In the genomic region with DNA sequence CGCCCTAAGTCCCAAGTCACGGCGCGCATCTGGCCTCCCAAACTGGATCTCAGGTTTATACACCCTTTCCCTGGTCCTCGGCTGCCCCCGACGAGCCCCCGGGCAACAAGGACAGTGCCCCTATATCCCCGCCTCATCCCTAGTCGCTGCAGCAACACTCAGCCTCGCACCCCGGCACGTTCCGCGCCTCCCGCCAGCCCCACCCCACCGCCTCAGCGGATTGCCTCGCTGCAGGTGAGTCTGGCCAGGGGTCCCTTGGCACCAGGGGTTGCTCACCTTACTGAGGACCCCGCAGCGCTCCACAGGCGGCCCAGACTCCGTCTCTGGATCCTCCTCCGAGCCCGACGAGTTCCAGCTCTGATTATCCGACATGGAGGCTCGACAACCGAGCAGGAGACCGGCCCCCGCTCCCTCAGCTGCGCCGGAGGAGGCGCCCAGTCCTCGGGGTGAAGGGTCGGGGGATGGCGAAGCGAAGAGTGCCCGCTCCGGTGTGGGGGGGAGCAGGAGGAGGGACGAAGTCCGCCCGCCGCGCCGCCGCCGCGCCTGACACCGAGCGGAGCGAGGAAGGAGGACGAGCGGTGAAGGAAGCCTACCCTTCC, we compare ENCODE assay signal across 1 cellular context.
TF ChIP-seq lines count a peak whose summit lies in the region.

No MANE protein-coding gene starts in this region.

TF ChIP-seq in HEK293, 187 proteins besides CTCF, POLR2A, EP300 and RAD21 (continued from another document):
- TF ChIP-seq PBX3 (CRISPR knock-in tag; IDR thresholded peaks at IDR 0.05) (peak; percentile 88; the same call in 1 of the 2 replicates), ZIC2 (tag by site-specific recombination; IDR thresholded peaks at IDR 0.05) (peak; percentile 90), MYNN (tag by site-specific recombination; IDR thresholded peaks at IDR 0.05; ENCODE audit: borderline replicate concordance) (no peak), ZBTB7A (tag by site-specific recombination; IDR thresholded peaks at IDR 0.05; ENCODE audit: low read depth) (no peak), ZXDB (tag by site-specific recombination; IDR thresholded peaks at IDR 0.05) (0 out of 2 replicates have a peak, but pooled peaks have one; percentile 42), TSHZ1 (tag by site-specific recombination; IDR thresholded peaks at IDR 0.05; ENCODE audit: borderline replicate concordance) (no peak), ZNF2 (tag by site-specific recombination; IDR thresholded peaks at IDR 0.05) (0 out of 2 replicates have a peak, but pooled peaks have one; percentile 16), ZNF843 (tag by site-specific recombination; IDR thresholded peaks at IDR 0.05) (no peak), KLF10 (tag by site-specific recombination; IDR thresholded peaks at IDR 0.05) (no peak), ZNF600 (tag by site-specific recombination; IDR thresholded peaks at IDR 0.05) (0 out of 2 replicates have a peak, but pooled peaks have one; percentile 2), ZNF202 (tag by site-specific recombination; IDR thresholded peaks at IDR 0.05; ENCODE audit: borderline replicate concordance) (no peak), OVOL3 (tag by site-specific recombination; IDR thresholded peaks at IDR 0.05) (no peak), ZNF248 (tag by site-specific recombination; IDR thresholded peaks at IDR 0.05) (no peak), GLI4 (tag by site-specific recombination; IDR thresholded peaks at IDR 0.05) (peak; percentile 65; the same call in 1 of the 2 replicates), ZBTB17 (tag by site-specific recombination; IDR thresholded peaks at IDR 0.05) (no peak), ZNF23 (tag by site-specific recombination; IDR thresholded peaks at IDR 0.05; ENCODE audit: borderline replicate concordance) (no peak), ZBTB20 (tag by site-specific recombination; IDR thresholded peaks at IDR 0.05) (peak; percentile 80), GLIS1 (tag by site-specific recombination; IDR thresholded peaks at IDR 0.05) (peak; percentile 11; the same call in 1 of the 2 replicates), KLF1 (tag by site-specific recombination; IDR thresholded peaks at IDR 0.05) (peak; percentile 20; the same call in 1 of the 2 replicates), SALL2 (tag by site-specific recombination; IDR thresholded peaks at IDR 0.05; ENCODE audit: borderline replicate concordance) (no peak), ZSCAN23 (tag by site-specific recombination; IDR thresholded peaks at IDR 0.05) (no peak)
- TF ChIP-seq, protein P1, sequence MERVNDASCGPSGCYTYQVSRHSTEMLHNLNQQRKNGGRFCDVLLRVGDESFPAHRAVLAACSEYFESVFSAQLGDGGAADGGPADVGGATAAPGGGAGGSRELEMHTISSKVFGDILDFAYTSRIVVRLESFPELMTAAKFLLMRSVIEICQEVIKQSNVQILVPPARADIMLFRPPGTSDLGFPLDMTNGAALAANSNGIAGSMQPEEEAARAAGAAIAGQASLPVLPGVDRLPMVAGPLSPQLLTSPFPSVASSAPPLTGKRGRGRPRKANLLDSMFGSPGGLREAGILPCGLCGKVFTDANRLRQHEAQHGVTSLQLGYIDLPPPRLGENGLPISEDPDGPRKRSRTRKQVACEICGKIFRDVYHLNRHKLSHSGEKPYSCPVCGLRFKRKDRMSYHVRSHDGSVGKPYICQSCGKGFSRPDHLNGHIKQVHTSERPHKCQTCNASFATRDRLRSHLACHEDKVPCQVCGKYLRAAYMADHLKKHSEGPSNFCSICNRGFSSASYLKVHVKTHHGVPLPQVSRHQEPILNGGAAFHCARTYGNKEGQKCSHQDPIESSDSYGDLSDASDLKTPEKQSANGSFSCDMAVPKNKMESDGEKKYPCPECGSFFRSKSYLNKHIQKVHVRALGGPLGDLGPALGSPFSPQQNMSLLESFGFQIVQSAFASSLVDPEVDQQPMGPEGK (tag by site-specific recombination; IDR thresholded peaks at IDR 0.05), result peak; percentile 31
- TF ChIP-seq, protein P2, sequence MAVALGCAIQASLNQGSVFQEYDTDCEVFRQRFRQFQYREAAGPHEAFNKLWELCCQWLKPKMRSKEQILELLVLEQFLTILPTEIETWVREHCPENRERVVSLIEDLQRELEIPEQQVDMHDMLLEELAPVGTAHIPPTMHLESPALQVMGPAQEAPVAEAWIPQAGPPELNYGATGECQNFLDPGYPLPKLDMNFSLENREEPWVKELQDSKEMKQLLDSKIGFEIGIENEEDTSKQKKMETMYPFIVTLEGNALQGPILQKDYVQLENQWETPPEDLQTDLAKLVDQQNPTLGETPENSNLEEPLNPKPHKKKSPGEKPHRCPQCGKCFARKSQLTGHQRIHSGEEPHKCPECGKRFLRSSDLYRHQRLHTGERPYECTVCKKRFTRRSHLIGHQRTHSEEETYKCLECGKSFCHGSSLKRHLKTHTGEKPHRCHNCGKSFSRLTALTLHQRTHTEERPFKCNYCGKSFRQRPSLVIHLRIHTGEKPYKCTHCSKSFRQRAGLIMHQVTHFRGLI (tag by site-specific recombination; IDR thresholded peaks at IDR 0.05), result 0 out of 2 replicates have a peak, but pooled peaks have one; percentile 19
